29 cellular contexts compared by ENCODE assay signal in the genomic region with DNA sequence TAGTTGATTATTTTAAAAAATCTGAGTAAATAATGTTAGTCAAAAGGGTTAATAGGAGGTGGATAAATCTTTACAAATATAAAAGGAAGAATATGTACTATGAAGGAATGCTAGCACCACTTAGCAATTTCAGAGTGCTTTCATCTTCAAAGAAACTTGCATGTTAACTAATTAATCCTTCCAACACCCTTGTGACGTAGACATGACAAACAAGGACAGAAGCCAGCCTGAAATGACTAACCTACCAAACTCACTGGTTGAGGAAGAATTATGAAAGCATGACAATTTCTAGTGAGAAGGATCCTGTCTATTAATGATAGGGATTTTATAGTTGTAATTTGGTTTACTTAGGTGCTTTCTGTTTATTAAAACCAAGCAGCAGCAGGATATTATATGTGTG.
"Had no signal": no experiment of that assay in that cellular context is flagged by ENCODE, and none has a peak within 500 bp of the region (broad histone marks: within the 10 kb centered on the region; RNA-seq: fewer than 3 reads in every experiment).

No MANE protein-coding gene starts in this region.

- H3K36me3 Mint-ChIP-seq: activated CD4-positive, alpha-beta memory T cell treated with anti-CD3 and anti-CD28 coated beads for 36 hours; activated naive CD8-positive, alpha-beta T cell; immature natural killer cell; natural killer cell treated with Interleukin-12 subunit alpha and Interleukin-12 subunit beta and Interleukin-15 and Interleukin-18, amount 100 ng/mL, for 72 hours; type B pancreatic cell had no signal

- H3K27ac Mint-ChIP-seq: activated CD4-positive, alpha-beta memory T cell treated with anti-CD3 and anti-CD28 coated beads for 36 hours; activated CD4-positive, alpha-beta T cell treated with anti-CD3 and anti-CD28 coated beads for 36 hours; activated naive CD8-positive, alpha-beta T cell; activated T-helper 1 cell treated with anti-CD3 and anti-CD28 coated beads, Interleukin-12 subunit alpha, Interleukin-12 subunit beta, Interleukin-2, Interleukin-4 antibody, amounts not matched to agents 30 ng/mL and 10 ng/mL and 1 ng/mL, durations not matched to agents 14 hours and 24 hours and 36 hours; endodermal cell; immature natural killer cell; mesothelial cell of epicardium; natural killer cell treated with Interleukin-12 subunit alpha and Interleukin-12 subunit beta and Interleukin-15 and Interleukin-18, amount 100 ng/mL, for 72 hours; stimulated activated naive CD8-positive, alpha-beta T cell treated with anti-CD3 and anti-CD28 coated beads, Interleukin-15, amount 100 ng/mL, for 72 hours; type B pancreatic cell had no signal

- ATAC-seq: activated CD4-positive, alpha-beta T cell treated with anti-CD3 and anti-CD28 coated beads for 36 hours; body of pancreas; heart right ventricle; natural killer cell treated with Interleukin-12 subunit alpha and Interleukin-12 subunit beta and Interleukin-15 and Interleukin-18, amount 100 ng/mL, for 72 hours; stimulated activated naive CD8-positive, alpha-beta T cell treated with anti-CD3 and anti-CD28 coated beads, Interleukin-15, amount 100 ng/mL, for 72 hours had no signal

- H3K4me3 ChIP-seq: body of pancreas, dorsolateral prefrontal cortex, heart right ventricle, lung, right atrium auricular region, skin epidermis, testis had no signal

- DNase-seq: activated CD4-positive, alpha-beta memory T cell treated with anti-CD3 and anti-CD28 coated beads for 36 hours; activated CD4-positive, alpha-beta T cell treated with anti-CD3 and anti-CD28 coated beads for 36 hours; activated T-cell treated with anti-CD3 and anti-CD28 coated beads for 4 hours; amniotic stem cell; body of pancreas; caudate nucleus; dorsolateral prefrontal cortex; endodermal cell; heart right ventricle; immature natural killer cell; kidney glomerular epithelial cell; nucleus accumbens; posterior cingulate gyrus; stimulated activated CD4-positive, alpha-beta T cell treated with anti-CD3 and anti-CD28 coated beads, Interleukin-15, amount 100 ng/mL, for 24 hours; stimulated activated CD4-positive, alpha-beta T cell treated with anti-CD3 and anti-CD28 coated beads, Interleukin-2, amount 100 ng/mL, for 48 hours; stimulated activated naive CD8-positive, alpha-beta T cell treated with anti-CD3 and anti-CD28 coated beads, Interleukin-15, amount 100 ng/mL, for 72 hours; SW 1271; T-helper 2 cell; testis; WERI-Rb-1 had no signal

- H3K9me3 ChIP-seq: body of pancreas, heart right ventricle, right atrium auricular region, testis had no signal

- H3K27me3 ChIP-seq: body of pancreas, dorsolateral prefrontal cortex, heart right ventricle, right atrium auricular region, testis had no signal

- FAIRE-seq: colon had no signal

- H3K27me3 Mint-ChIP-seq: activated CD4-positive, alpha-beta memory T cell treated with anti-CD3 and anti-CD28 coated beads for 36 hours; activated CD4-positive, alpha-beta T cell treated with anti-CD3 and anti-CD28 coated beads for 36 hours; activated naive CD8-positive, alpha-beta T cell; natural killer cell treated with Interleukin-12 subunit alpha and Interleukin-12 subunit beta and Interleukin-15 and Interleukin-18, amount 100 ng/mL, for 72 hours; stimulated activated naive CD8-positive, alpha-beta T cell treated with anti-CD3 and anti-CD28 coated beads, Interleukin-15, amount 100 ng/mL, for 72 hours; type B pancreatic cell had no signal

- H3K4me1 Mint-ChIP-seq: activated CD4-positive, alpha-beta T cell treated with anti-CD3 and anti-CD28 coated beads for 36 hours; immature natural killer cell; stimulated activated naive CD8-positive, alpha-beta T cell treated with anti-CD3 and anti-CD28 coated beads, Interleukin-15, amount 100 ng/mL, for 72 hours had no signal

- H3K27ac ChIP-seq: dorsolateral prefrontal cortex, heart right ventricle, skin epidermis, testis, WERI-Rb-1 had no signal

- H3K4me1 ChIP-seq: testis had no signal

- H3K36me3 ChIP-seq: heart right ventricle, right atrium auricular region, WERI-Rb-1 had no signal

- H3K4me3 Mint-ChIP-seq: activated CD4-positive, alpha-beta memory T cell treated with anti-CD3 and anti-CD28 coated beads for 36 hours; activated CD4-positive, alpha-beta T cell treated with anti-CD3 and anti-CD28 coated beads for 36 hours; activated naive CD8-positive, alpha-beta T cell; activated T-helper 1 cell treated with anti-CD3 and anti-CD28 coated beads, Interleukin-12 subunit alpha, Interleukin-12 subunit beta, Interleukin-2, Interleukin-4 antibody, amounts not matched to agents 30 ng/mL and 10 ng/mL and 1 ng/mL, durations not matched to agents 14 hours and 24 hours and 36 hours; endodermal cell; immature natural killer cell; mesothelial cell of epicardium; natural killer cell treated with Interleukin-12 subunit alpha and Interleukin-12 subunit beta and Interleukin-15 and Interleukin-18, amount 100 ng/mL, for 72 hours; stimulated activated naive CD8-positive, alpha-beta T cell treated with anti-CD3 and anti-CD28 coated beads, Interleukin-15, amount 100 ng/mL, for 72 hours; type B pancreatic cell had no signal

- H3K9me3 Mint-ChIP-seq: mesothelial cell of epicardium, type B pancreatic cell had no signal
